ENCODE assay signal across 22 cellular contexts in the genomic region with DNA sequence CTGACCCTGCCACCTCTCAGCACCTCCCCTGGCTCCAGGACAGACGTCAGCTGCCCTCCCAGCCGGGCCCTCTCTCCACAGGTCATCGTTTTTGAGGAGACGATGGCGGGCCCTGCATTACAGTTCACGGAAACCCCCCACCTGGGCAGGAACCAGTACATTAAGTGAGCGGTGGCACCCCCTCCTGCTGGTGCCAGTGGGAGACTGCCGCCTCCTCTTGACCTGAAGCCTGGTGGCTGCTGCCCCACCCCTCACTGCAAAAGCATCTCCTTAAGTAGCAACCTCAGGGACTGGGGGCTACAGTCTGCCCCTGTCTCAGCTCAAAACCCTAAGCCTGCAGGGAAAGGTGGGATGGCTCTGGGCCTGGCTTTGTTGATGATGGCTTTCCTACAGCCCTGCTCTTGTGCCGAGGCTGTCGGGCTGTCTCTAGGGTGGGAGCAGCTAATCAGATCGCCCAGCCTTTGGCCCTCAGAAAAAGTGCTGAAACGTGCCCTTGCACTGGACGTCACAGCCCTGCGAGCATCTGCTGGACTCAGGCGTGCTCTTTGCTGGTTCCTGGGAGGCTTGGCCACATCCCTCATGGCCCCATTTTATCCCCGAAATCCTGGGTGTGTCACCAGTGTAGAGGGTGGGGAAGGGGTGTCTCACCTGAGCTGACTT. TPM values are rescaled to one million over a fixed set of nuclear protein-coding genes. Genes with fewer than 3 reads are reported as not detected.
DNase-seq lines count a peak whose midpoint lies in the region; ATAC-seq and TF ChIP-seq lines count a peak whose summit lies in the region.
"Had no signal": no experiment of that assay in that cellular context is flagged by ENCODE, and none has a peak within 500 bp of the region (broad histone marks: within the 10 kb centered on the region; RNA-seq: fewer than 3 reads in every experiment).

No MANE protein-coding gene starts in this region.

- H4K8ac ChIP-seq in neuronal stem cell (ENCODE audit: low read depth, low read length) (no peak overlapping the region), mesenchymal stem cell (ENCODE audit: low read length) (no peak overlapping the region)

- H3K9me3 ChIP-seq in right atrium auricular region (no peaks in the 10 kb centered on the region), neuronal stem cell (replicated peaks in 1 of 2; ENCODE audit: control insufficient read depth in 2 of 2, insufficient read depth in 1 of 2, low read depth in 1 of 2, low read length in 2 of 2) (no peaks in the 10 kb centered on the region), sigmoid colon (no peaks in the 10 kb centered on the region), mesenchymal stem cell (ENCODE audit: control insufficient read depth, low read length) (no peaks in the 10 kb centered on the region)
- H3K9me3 ChIP-seq: BE2C had no signal

- H2AFZ ChIP-seq in neuronal stem cell (ENCODE audit: low read length) (no peak overlapping the region), mesenchymal stem cell (ENCODE audit: low read depth, low read length) (no peak overlapping the region)

- H3K9ac ChIP-seq in neuronal stem cell (ENCODE audit: low read depth, low read length, poor library complexity) (no peak overlapping the region), mesenchymal stem cell (ENCODE audit: low read length) (no peak overlapping the region)

- H3K4me3 ChIP-seq in right atrium auricular region (no peak overlapping the region), neuronal stem cell (ENCODE audit: low read length in 2 of 2) (no peak overlapping the region), sigmoid colon (no peak overlapping the region), mesenchymal stem cell (ENCODE audit: insufficient read depth in 1 of 2, low read depth in 1 of 2, low read length in 2 of 2) (no peak overlapping the region)
- H3K4me3 ChIP-seq: GM12878 had no signal

- H2BK5ac ChIP-seq in neuronal stem cell (ENCODE audit: low read length), result no peak overlapping the region
- no peak overlapping the region for H2BK5ac ChIP-seq in mesenchymal stem cell (ENCODE audit: low read depth, low read length, poor library complexity, severe bottlenecking)

- H3K27ac ChIP-seq in right atrium auricular region (no peak overlapping the region), neuronal stem cell (replicated peaks; ENCODE audit: low read length) (no peak overlapping the region), sigmoid colon (no peak overlapping the region), mesenchymal stem cell (ENCODE audit: low read length, poor library complexity, severe bottlenecking) (no peak overlapping the region)
- H3K27ac ChIP-seq: HL-60 had no signal

- intact Hi-C loops in Right ventricle myocardium superior (cut with DNase I) (no loop called here), sigmoid colon (cut with DNase I) (no loop called here)

- no peak overlapping the region for H3K14ac ChIP-seq in neuronal stem cell (ENCODE audit: low read length)
- H3K14ac ChIP-seq in mesenchymal stem cell (ENCODE audit: low read length in 2 of 2), result no peak overlapping the region

- H2BK12ac ChIP-seq in neuronal stem cell (ENCODE audit: low read length) (no peak overlapping the region), mesenchymal stem cell (ENCODE audit: low read length in 2 of 2) (no peak overlapping the region)

- H3K79me1 ChIP-seq in neuronal stem cell (ENCODE audit: low read depth, low read length) (no peaks in the 10 kb centered on the region), mesenchymal stem cell (replicated peaks; ENCODE audit: low read length, poor library complexity, severe bottlenecking) (no peaks in the 10 kb centered on the region)

- H3K4me1 ChIP-seq in right atrium auricular region (no peaks in the 10 kb centered on the region), neuronal stem cell (ENCODE audit: control insufficient read depth in 2 of 2, insufficient read depth in 1 of 2, low read depth in 1 of 2, low read length in 2 of 2) (no peaks in the 10 kb centered on the region), sigmoid colon (no peaks in the 10 kb centered on the region), mesenchymal stem cell (ENCODE audit: control insufficient read depth, insufficient read depth, low read depth, low read length) (no peaks in the 10 kb centered on the region)
- H3K4me1 ChIP-seq: BE2C had no signal

- H3K4me2 ChIP-seq in neuronal stem cell (ENCODE audit: insufficient read depth, low read length, poor library complexity, severe bottlenecking), result no peak overlapping the region
- H3K4me2 ChIP-seq in mesenchymal stem cell (ENCODE audit: low read length, poor library complexity, severe bottlenecking), result no peak overlapping the region

- H3K18ac ChIP-seq in neuronal stem cell (ENCODE audit: low read length) (no peak overlapping the region), mesenchymal stem cell (ENCODE audit: low read depth in 1 of 2, low read length in 2 of 2) (no peak overlapping the region)

- H3K36me3 ChIP-seq in right atrium auricular region (no peaks in the 10 kb centered on the region), neuronal stem cell (replicated peaks in 1 of 2; ENCODE audit: control insufficient read depth in 2 of 2, insufficient read depth in 2 of 2, low read length in 2 of 2) (peaks cover 13 to 27% of the 10 kb centered on the region in 2 donors), sigmoid colon (peaks cover 0 to 49% (median 7%) of the 10 kb centered on the region in 4 donors), mesenchymal stem cell (ENCODE audit: control insufficient read depth in 1 of 2, insufficient read depth in 2 of 2, low read depth in 1 of 2, low read length in 2 of 2) (no peaks in the 10 kb centered on the region)
- H3K36me3 ChIP-seq: BE2C had no signal

- H3K27me3 ChIP-seq in right atrium auricular region, result no peaks in the 10 kb centered on the region
- no peaks in the 10 kb centered on the region for H3K27me3 ChIP-seq in neuronal stem cell (ENCODE audit: control insufficient read depth in 3 of 3, insufficient read depth in 3 of 3, low read depth in 1 of 3, low read length in 3 of 3)
- no peaks in the 10 kb centered on the region for H3K27me3 ChIP-seq in sigmoid colon
- H3K27me3 ChIP-seq in mesenchymal stem cell (ENCODE audit: control insufficient read depth in 1 of 2, insufficient read depth in 1 of 2, low read length in 2 of 2), result peaks cover 0 to 2% of the 10 kb centered on the region in 2 experiments
- H3K27me3 ChIP-seq: BE2C had no signal

- no peak for TF ChIP-seq POLR2A in sigmoid colon (IDR thresholded peaks at IDR 0.05)

- no peak for TF ChIP-seq EP300 in sigmoid colon (IDR thresholded peaks at IDR 0.05)

- H3K23ac ChIP-seq in neuronal stem cell (ENCODE audit: low read depth, low read length, poor library complexity) (peak overlapping the region; percentile 26), mesenchymal stem cell (ENCODE audit: low read length in 2 of 2) (no peak overlapping the region)

- H2AK5ac ChIP-seq in neuronal stem cell (ENCODE audit: low read depth, low read length) (no peak overlapping the region), mesenchymal stem cell (ENCODE audit: low read length, severe bottlenecking) (no peak overlapping the region)

- H4K91ac ChIP-seq in neuronal stem cell (ENCODE audit: low read depth, low read length, poor library complexity) (no peak overlapping the region), mesenchymal stem cell (ENCODE audit: low read length) (no peak overlapping the region)

- H2BK15ac ChIP-seq in neuronal stem cell (ENCODE audit: low read length) (no peak overlapping the region), mesenchymal stem cell (ENCODE audit: low read depth, poor library complexity, severe bottlenecking) (no peak overlapping the region)

- H3K4ac ChIP-seq in neuronal stem cell (ENCODE audit: low read length) (no peak overlapping the region), mesenchymal stem cell (ENCODE audit: low read depth in 1 of 2, low read length in 2 of 2) (no peak overlapping the region)

- WGBS in neuronal stem cell (ENCODE audit: extremely low coverage in 2 of 2, insufficient read length in 2 of 2, insufficient replicate concordance in 1 of 2), 2 donors, result no CpG with 5 or more reads among the region's 16 CpGs
- WGBS in sigmoid colon, 2 donors, result 89 to 92% methylated on average over 16 of the region's 16 CpGs
- WGBS in mesenchymal stem cell, result 77% methylated on average over 16 of the region's 16 CpGs

- DNase-seq in Right ventricle myocardium superior, result peak; percentile 18
- DNase-seq in right atrium auricular region (ENCODE audit: low spot score), result no peak
- DNase-seq in neuronal stem cell (ENCODE audit: low spot score), result no peak
- peak; percentile 54 for DNase-seq in sigmoid colon
- DNase-seq in mesenchymal stem cell, result no peak
- DNase-seq in AG08395 (ENCODE audit: low spot score), result no peak
- DNase-seq: 8988T; BE2C; C1 segment of cervical spinal cord; CD4-positive, CD25-positive, alpha-beta regulatory T cell; CD8-positive, alpha-beta memory T cell; COR-L47; DMS 273 treated with DMSO at 0.1 percent for 48 hours; DMS53; DND-41; EL; H9 had no signal

- H2BK120ac ChIP-seq in neuronal stem cell (ENCODE audit: low read depth, low read length), result no peak overlapping the region
- H2BK120ac ChIP-seq in mesenchymal stem cell (ENCODE audit: low read depth, low read length), result no peak overlapping the region

- ATAC-seq in Right ventricle myocardium superior (ENCODE audit: poor library complexity) (no peak), HG02759 (IDR thresholded peaks at IDR 0.05; ENCODE audit: unreplicated experiment) (no peak), GM19395 (IDR thresholded peaks at IDR 0.05; ENCODE audit: unreplicated experiment) (no peak)
- ATAC-seq: GM12878 had no signal

- no peak for TF ChIP-seq CTCF in right atrium auricular region (IDR thresholded peaks at IDR 0.05)
- no peak for TF ChIP-seq CTCF in sigmoid colon (IDR thresholded peaks at IDR 0.05)

RNA-seq across cellular contexts. Expression of a gene that starts 37.0 kb away (rescaled TPM):
- 0.11 TPM for total RNA-seq in Right ventricle myocardium superior
- total RNA-seq in right atrium auricular region, result under 1 TPM in 1 of 2 donors, not detected in 1; 0.16 TPM
- 27.4 TPM for polyA plus RNA-seq in neuronal stem cell (2013, experiment 1 of 2)
- 27.2 TPM for polyA plus RNA-seq in neuronal stem cell (2013, experiment 2 of 2)
- under 1 TPM in 3 of 4 donors, not detected in 1; 0.16 to 0.28 (median 0.27) TPM for total RNA-seq in sigmoid colon
- polyA plus RNA-seq in sigmoid colon, result under 1 TPM in 1 of 3 donors, not detected in 2; 0.63 TPM
- polyA plus RNA-seq in mesenchymal stem cell (2013, experiment 1 of 2), result not detected
- not detected for polyA plus RNA-seq in mesenchymal stem cell (2013, experiment 2 of 2)
- total RNA-seq: G401 had no signal
- polyA plus RNA-seq: CD4-positive, CD25-positive, alpha-beta regulatory T cell; GM12878 had no signal

RNA-seq across cellular contexts. Expression of a gene that starts 43.2 kb away (rescaled TPM):
- total RNA-seq in Right ventricle myocardium superior (0.30 TPM), right atrium auricular region (1 to 10 TPM in 1 of 2 donors, under 1 TPM in 1; 0.22 to 2.4 TPM), sigmoid colon (100 to 1,000 TPM in 1 of 4 donors, 10 to 100 TPM in 3; 30.8 to 108 (median 51.0) TPM)
- polyA plus RNA-seq in neuronal stem cell (2013, experiment 1 of 2), result 7.7 TPM
- polyA plus RNA-seq in neuronal stem cell (2013, experiment 2 of 2), result 7.7 TPM
- 10 to 100 TPM in 1 of 3 donors, 1 to 10 TPM in 2; 4.2 to 16.5 (median 6.0) TPM for polyA plus RNA-seq in sigmoid colon
- polyA plus RNA-seq in mesenchymal stem cell (2013, experiment 1 of 2), result 0.03 TPM
- 0.01 TPM for polyA plus RNA-seq in mesenchymal stem cell (2013, experiment 2 of 2)

Comparison
In these comparisons a context has a peak if more than half of its experiments do, and no peak if none do; other contexts are left out.
1. DNase-seq: peak in Right ventricle myocardium superior (single experiment) and sigmoid colon (single experiment); none in right atrium auricular region (single experiment), neuronal stem cell (single experiment), mesenchymal stem cell (single experiment) and AG08395 (single experiment).
2. RNA of a gene that starts 43.2 kb away (total RNA-seq): 30.8 to 108 TPM in sigmoid colon; 0.22 to 2.4 TPM in right atrium auricular region and 0.30 TPM in Right ventricle myocardium superior (single experiment); every median in the first group is over 4 times any median in the second.